1 cellular context compared by ENCODE assay signal in the genomic region with DNA sequence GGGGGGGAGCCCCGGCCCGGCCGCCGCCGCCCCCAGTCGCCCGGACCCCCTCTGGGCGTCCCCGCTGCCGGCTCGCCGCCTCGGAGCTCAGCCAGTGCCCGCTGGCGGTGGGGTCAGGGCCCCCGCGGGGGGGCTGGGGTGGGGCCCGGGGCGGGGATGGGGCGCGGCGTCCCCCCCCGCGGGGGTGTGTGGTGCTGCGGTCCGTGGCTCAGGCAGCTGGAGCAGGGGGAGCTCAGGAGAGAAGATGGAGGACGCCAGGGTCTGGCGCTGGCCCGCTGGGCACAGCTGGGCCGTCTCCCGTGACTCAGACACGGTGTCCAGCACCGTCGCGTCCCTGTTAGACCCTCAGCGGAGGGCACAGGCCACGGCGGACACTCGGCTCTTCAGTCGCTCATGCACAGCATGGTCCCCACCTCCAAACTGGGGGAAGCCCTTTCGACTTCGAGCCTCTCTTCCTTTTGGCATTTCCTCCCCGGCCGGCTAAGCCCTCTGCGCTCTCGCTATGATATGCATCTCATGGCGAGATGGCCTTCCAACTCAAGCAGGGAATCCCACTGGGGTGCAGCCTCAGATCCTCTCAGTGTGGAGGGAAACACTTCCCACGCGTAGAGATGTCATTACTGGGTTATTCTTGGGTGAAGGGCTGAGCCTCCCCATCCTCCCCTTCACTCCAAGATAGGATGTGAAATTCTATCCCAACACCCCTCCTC.
TF ChIP-seq lines count a peak whose summit lies in the region.

No MANE protein-coding gene starts in this region.

TF ChIP-seq in GM12878, 131 proteins besides CTCF, POLR2A, EP300 and RAD21 (continued from another document):
- TF ChIP-seq BCL11A (IDR thresholded peaks at IDR 0.05; ENCODE audit: low read depth, low read length) (peak; percentile 37; the same call in 1 of the 2 replicates), CBFB (IDR thresholded peaks at IDR 0.05; ENCODE audit: low read depth) (peak; percentile 17; the same call in 1 of the 2 replicates), CEBPB (IDR thresholded peaks at IDR 0.05; ENCODE audit: borderline replicate concordance in 1 of 2, low read depth in 2 of 2, low read length in 2 of 2) (no peak), RBBP5 (conservative IDR thresholded peaks at IDR 0.05) (no peak), FOXK2 (IDR thresholded peaks at IDR 0.05) (peak; percentile 37; the same call in 1 of the 2 replicates), DPF2 (IDR thresholded peaks at IDR 0.05) (0 out of 2 replicates have a peak, but pooled peaks have one; percentile 55), BHLHE40 (IDR thresholded peaks at IDR 0.05; ENCODE audit: borderline replicate concordance in 1 of 2, low read depth in 2 of 2, low read length in 1 of 2) (peak in 1 of 2 experiments; percentile 84; a peak in 2 of 4 replicates), ATF7 (IDR thresholded peaks at IDR 0.05; ENCODE audit: low read depth) (0 out of 2 replicates have a peak, but pooled peaks have one; percentile 8), RFX5 (IDR thresholded peaks at IDR 0.05; ENCODE audit: low read depth, low read length) (no peak), ATF2 (IDR thresholded peaks at IDR 0.05; ENCODE audit: low read length) (0 out of 2 replicates have a peak, but pooled peaks have one; percentile 47), BACH1 (IDR thresholded peaks at IDR 0.05; ENCODE audit: borderline replicate concordance) (peak; percentile 95), BCLAF1 (IDR thresholded peaks at IDR 0.05) (peak; percentile 77), POU2F2 (IDR thresholded peaks at IDR 0.05; ENCODE audit: borderline replicate concordance, low read depth, low read length) (peak; percentile 75), SIN3A (IDR thresholded peaks at IDR 0.05; ENCODE audit: low read depth, low read length) (no peak), E2F8 (IDR thresholded peaks at IDR 0.05; ENCODE audit: low read depth, partially characterized antibody) (peak; percentile 67), ETV6 (conservative IDR thresholded peaks at IDR 0.05 in 1 of 2, IDR thresholded peaks at IDR 0.05 in 1 of 2; ENCODE audit: borderline replicate concordance in 1 of 2, low read depth in 1 of 2) (no peak), RELB (IDR thresholded peaks at IDR 0.05; ENCODE audit: low read depth) (0 out of 2 replicates have a peak, but pooled peaks have one; percentile 56), PML (IDR thresholded peaks at IDR 0.05; ENCODE audit: low read length) (peak; percentile 28; the same call in 1 of the 2 replicates), SRF (IDR thresholded peaks at IDR 0.05; ENCODE audit: low read depth in 2 of 2, low read length in 2 of 2) (no peak), NBN (IDR thresholded peaks at IDR 0.05) (peak; percentile 65), HDGF (IDR thresholded peaks at IDR 0.05) (peak; percentile 81), POLR2AphosphoS5 (IDR thresholded peaks at IDR 0.05; ENCODE audit: low read length) (peak; percentile 92), BCL3 (IDR thresholded peaks at IDR 0.05; ENCODE audit: borderline replicate concordance, insufficient read depth, low read depth, low read length, poor library complexity, severe bottlenecking) (peak; percentile 93), PAX5 (IDR thresholded peaks at IDR 0.05; ENCODE audit: borderline replicate concordance, low read depth, low read length) (peak; percentile 83; the same call in 1 of the 2 replicates), TCF3 (IDR thresholded peaks at IDR 0.05; ENCODE audit: borderline replicate concordance, insufficient read depth, low read depth, low read length) (peak; percentile 76; the same call in 1 of the 2 replicates), TCF12 (IDR thresholded peaks at IDR 0.05; ENCODE audit: low read depth, low read length) (peak; percentile 73; the same call in 1 of the 2 replicates), JUND (IDR thresholded peaks at IDR 0.05; ENCODE audit: low read depth, low read length) (peak; percentile 68; the same call in 1 of the 2 replicates), CHD1 (IDR thresholded peaks at IDR 0.05; ENCODE audit: low read depth, low read length) (0 out of 2 replicates have a peak, but pooled peaks have one; percentile 27), SPI1 (IDR thresholded peaks at IDR 0.05; ENCODE audit: borderline replicate concordance, insufficient read depth, low read depth, low read length) (peak; percentile 6; the same call in 1 of the 2 replicates), STAT1 (conservative IDR thresholded peaks at IDR 0.05) (0 out of 2 replicates have a peak, but pooled peaks have one; percentile 30), FOS (IDR thresholded peaks at IDR 0.05; ENCODE audit: borderline replicate concordance, extremely low read depth, insufficient read length) (no peak), TAF1 (IDR thresholded peaks at IDR 0.05; ENCODE audit: borderline replicate concordance, low read depth, low read length) (peak; percentile 54; the same call in 1 of the 2 replicates), TCF7 (IDR thresholded peaks at IDR 0.05; ENCODE audit: borderline replicate concordance) (no peak), YY1 (IDR thresholded peaks at IDR 0.05; ENCODE audit: low read depth, low read length) (peak; percentile 89), MTA3 (IDR thresholded peaks at IDR 0.05; ENCODE audit: borderline replicate concordance, low read length) (peak; percentile 97; the same call in 1 of the 2 replicates), SMAD5 (IDR thresholded peaks at IDR 0.05; ENCODE audit: low read depth) (0 out of 2 replicates have a peak, but pooled peaks have one; percentile 41), E4F1 (IDR thresholded peaks at IDR 0.05; ENCODE audit: borderline replicate concordance, partially characterized antibody) (no peak), ZBED1 (IDR thresholded peaks at IDR 0.05; ENCODE audit: borderline replicate concordance) (peak; percentile 77; the same call in 1 of the 2 replicates), POLR2AphosphoS2 (IDR thresholded peaks at IDR 0.05; ENCODE audit: low read depth, low read length) (peak; percentile 95), RB1 (IDR thresholded peaks at IDR 0.05; ENCODE audit: borderline replicate concordance) (peak; percentile 26; the same call in 1 of the 2 replicates), MLLT1 (IDR thresholded peaks at IDR 0.05) (no peak)
TF ChIP-seq in GM12878: peak in this region for 33.
